ENCODE assay signal across 8 cellular contexts in the genomic region with DNA sequence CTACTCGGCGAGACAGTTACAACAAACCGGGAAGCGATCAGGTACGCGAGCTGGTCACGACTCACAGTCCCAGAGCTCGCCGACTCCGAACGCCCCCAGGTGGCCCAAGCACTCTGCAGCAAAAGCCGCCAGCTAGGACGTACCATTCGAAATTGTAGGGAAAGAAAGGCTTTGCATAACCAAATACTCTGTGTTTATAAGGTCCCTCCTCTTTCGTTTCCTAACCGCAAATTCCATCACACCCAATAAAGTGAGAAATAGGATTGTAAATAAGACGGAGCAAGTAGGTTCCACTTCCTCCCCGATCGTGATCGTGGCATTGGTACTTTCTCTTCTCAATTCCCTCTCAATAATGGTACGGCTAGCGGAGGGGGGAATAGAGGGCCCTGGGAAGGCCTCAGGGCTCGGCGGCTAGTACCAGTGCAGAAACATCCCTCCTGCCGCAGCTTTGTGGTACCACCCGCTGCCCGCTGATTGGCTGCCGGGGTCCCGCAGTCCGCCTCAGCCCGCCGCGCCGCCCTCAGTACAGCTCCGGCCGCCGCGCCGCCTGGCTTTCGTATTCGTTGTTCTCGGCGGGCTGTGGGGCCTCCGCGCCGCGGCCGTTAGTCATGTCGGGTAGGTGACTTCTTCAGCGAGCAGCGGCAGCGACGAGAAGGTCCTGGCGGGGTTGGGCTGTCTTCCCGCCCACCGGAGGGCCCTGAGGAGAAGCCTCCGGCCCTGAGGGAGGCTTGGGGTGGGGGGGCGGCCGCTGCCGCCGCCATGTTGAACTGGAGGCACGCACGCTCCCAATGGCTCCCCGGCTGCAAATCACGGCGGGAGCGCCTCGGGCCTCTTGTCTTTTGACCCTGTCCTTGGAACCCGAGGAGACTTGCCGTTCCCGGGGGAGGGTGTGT. TPM values are rescaled to one million over a fixed set of nuclear protein-coding genes. Genes with fewer than 3 reads are reported as not detected.
A peak's percentile ranks its signal among the peaks of the same experiment; 100 is the strongest.
DNase-seq lines count a peak whose midpoint lies in the region; ATAC-seq and TF ChIP-seq lines count a peak whose summit lies in the region.

A gene (plus strand): TSS at position 523 of the 893 bp plus-strand sequence. CDS start 86 bp downstream, at position 609.

- H3K27me3 ChIP-seq in AG04450 (ENCODE audit: control insufficient read depth, insufficient read depth, low read length) (no peaks in the 10 kb centered on the region), WERI-Rb-1 (ENCODE audit: insufficient read depth, low read depth, severe bottlenecking) (no peaks in the 10 kb centered on the region), mammary epithelial cell (ENCODE audit: insufficient read depth, low read length) (no peaks in the 10 kb centered on the region), smooth muscle cell (ENCODE audit: low read depth) (no peaks in the 10 kb centered on the region)

- peak within 1 kb of the TSS; percentile 91 for H3K27ac ChIP-seq in AG04450 (ENCODE audit: low read depth, low read length)
- peak within 1 kb of the TSS; percentile 99 for H3K27ac ChIP-seq in WERI-Rb-1
- H3K27ac ChIP-seq in mammary epithelial cell (ENCODE audit: insufficient read depth, low read depth, low read length): peak within 1 kb of the TSS; percentile 88
- peak within 1 kb of the TSS; percentile 96 for H3K27ac ChIP-seq in smooth muscle cell (ENCODE audit: low read depth)

- POLR2A ChIA-PET in AG04450 (lab: Yijun Ruan, JAX): interaction anchor here (0.5 to 1.8 kb wide), 25 partner anchors 8 to 1082 kb away, joined by 3 to 24 read pairs (median 4); a partner anchor contains a TSS

- H3K4me2 ChIP-seq in mammary epithelial cell (ENCODE audit: insufficient read depth, low read depth, low read length): peak within 1 kb of the TSS; percentile 96
- H3K4me2 ChIP-seq in smooth muscle cell: peak within 1 kb of the TSS; percentile 88

- peak within 1 kb of the TSS; percentile 91 for H3K9ac ChIP-seq in mammary epithelial cell (ENCODE audit: insufficient read depth, low read length)
- H3K9ac ChIP-seq in smooth muscle cell (ENCODE audit: low read depth): peak within 1 kb of the TSS; percentile 96

- peaks cover 20% of the 10 kb centered on the region for H3K4me1 ChIP-seq in mammary epithelial cell (ENCODE audit: insufficient read depth, low read length)
- H3K4me1 ChIP-seq in smooth muscle cell (ENCODE audit: low read depth): peaks cover 22% of the 10 kb centered on the region

- peak; percentile 88 for ATAC-seq in GM18873 (IDR thresholded peaks at IDR 0.05; ENCODE audit: low FRiP score, unreplicated experiment)
- ATAC-seq in HG03139 (IDR thresholded peaks at IDR 0.05; ENCODE audit: unreplicated experiment): peak; percentile 90

- H2AFZ ChIP-seq in mammary epithelial cell (ENCODE audit: low read depth, low read length): peak within 1 kb of the TSS; percentile 65
- H2AFZ ChIP-seq in smooth muscle cell (ENCODE audit: low read depth): peak within 1 kb of the TSS; percentile 99

- H3K36me3 ChIP-seq in WERI-Rb-1 (peaks cover 26% of the 10 kb centered on the region), mammary epithelial cell (ENCODE audit: insufficient read depth, low read length) (no peaks in the 10 kb centered on the region), smooth muscle cell (ENCODE audit: low read depth) (no peaks in the 10 kb centered on the region)

- in situ Hi-C loops in mammary epithelial cell (cut with MboI; ENCODE audit: low sequenced_read_pairs in 2 of 2): loop anchor here in 1 of 2 donors (5.0 kb wide), 1 partner anchor 47 kb away; a partner anchor contains a TSS

- peaks cover 18% of the 10 kb centered on the region for H3F3A ChIP-seq in smooth muscle cell (ENCODE audit: low read depth)

- peaks cover 49% of the 10 kb centered on the region for H3K79me2 ChIP-seq in mammary epithelial cell (ENCODE audit: insufficient read depth, low read length)
- H3K79me2 ChIP-seq in smooth muscle cell (ENCODE audit: low read depth): peaks cover 48% of the 10 kb centered on the region

- 1% methylated on average over 30 of the region's 71 CpGs for WGBS in mammary epithelial cell (ENCODE audit: low coverage, missing lambda C conversion rate)
- WGBS in smooth muscle cell (ENCODE audit: low lambda C conversion rate): 2% methylated on average over 61 of the region's 71 CpGs

- DNase-seq in AG04450 (ENCODE audit: low read depth, low spot score): peak; percentile 96
- DNase-seq in NCI-H2196 treated with DMSO at 0.1 percent for 48 hours (lab: John Stamatoyannopoulos, UW; ENCODE audit: unreplicated experiment): peak; percentile 86
- DNase-seq in WERI-Rb-1: peak; percentile 98
- DNase-seq in mammary epithelial cell: peak; percentile 98
- DNase-seq in iPS-NIHi11 (ENCODE audit: low spot score): peak; percentile 96
- peak; percentile 80 for DNase-seq in smooth muscle cell (lab: John Stamatoyannopoulos, UW; ENCODE audit: unreplicated experiment)

- TF ChIP-seq CTCF in AG04450 (IDR thresholded peaks at IDR 0.05; ENCODE audit: low read depth, low read length) (peak; percentile 78), WERI-Rb-1 (IDR thresholded peaks at IDR 0.05; ENCODE audit: low read depth, low read length) (peak; percentile 82), mammary epithelial cell (conservative IDR thresholded peaks at IDR 0.05 in 1 of 2, IDR thresholded peaks at IDR 0.05 in 1 of 2; ENCODE audit: extremely low read depth in 1 of 2, insufficient read depth in 1 of 2, low read depth in 1 of 2, low read length in 2 of 2) (peak; percentile 87 to 92), smooth muscle cell (IDR thresholded peaks at IDR 0.05; ENCODE audit: borderline replicate concordance, insufficient read depth, poor library complexity, severe bottlenecking) (peak; percentile 53)

- H4K20me1 ChIP-seq in mammary epithelial cell (ENCODE audit: insufficient read depth, low read length) (no peaks in the 10 kb centered on the region), smooth muscle cell (ENCODE audit: low read depth) (peaks cover 45% of the 10 kb centered on the region)

- dilution Hi-C loops in mammary epithelial cell (cut with HindIII; ENCODE audit: low sequenced_read_pairs): no loop called here

- H3K4me3 ChIP-seq in AG04450 (ENCODE audit: low read depth, low read length) (peak within 1 kb of the TSS; percentile 99), WERI-Rb-1 (ENCODE audit: low read depth, low read length) (peak within 1 kb of the TSS; percentile 92), mammary epithelial cell (replicated peaks in 1 of 3; ENCODE audit: insufficient read depth in 1 of 3, low read depth in 2 of 3, low read length in 3 of 3) (peak within 1 kb of the TSS; percentile 73 to 82 (median 77)), smooth muscle cell (peak within 1 kb of the TSS; percentile 99)

- H3K9me3 ChIP-seq in AG04450 (ENCODE audit: control insufficient read depth, insufficient read depth, low read length) (no peaks in the 10 kb centered on the region; the same call in 1 of the 2 replicates), WERI-Rb-1 (ENCODE audit: severe bottlenecking) (no peaks in the 10 kb centered on the region), mammary epithelial cell (replicated peaks; ENCODE audit: insufficient read depth, low read length) (no peaks in the 10 kb centered on the region), smooth muscle cell (replicated peaks; ENCODE audit: low read depth) (no peaks in the 10 kb centered on the region)

- BruUV-seq in mammary epithelial cell (replicated peaks; lab: Mats Ljungman, UMichigan): no TSS peak

- CTCF ChIA-PET in AG04450 (lab: Charles Lee) (interaction anchor here (0.6 to 9.6 kb wide), 28 partner anchors 8 to 768 kb away, joined by 3 to 478 read pairs (median 5); a partner anchor contains a TSS), mammary epithelial cell (lab: Charles Lee; ENCODE audit: low non-redundant PET) (interaction anchor here (0.6 to 2.0 kb wide), 4 partner anchors 45 to 254 kb away, joined by 3 to 12 read pairs (median 6); no protein-coding TSS in a partner anchor)

- intact Hi-C loops in mammary epithelial cell (cut with micrococcal nuclease): loop anchor here (1.0 to 10.0 kb wide), 4 partner anchors 45 to 1126 kb away; a partner anchor contains a TSS

RNA-seq across cellular contexts. Expression of the gene that starts here (rescaled TPM):
- 51.6 and 66.1 TPM in 2 replicates for polyA plus RNA-seq in AG04450 (2011; rRNA removed)
- 45.4 and 74.0 TPM in 2 replicates for polyA minus RNA-seq in AG04450 (2011; rRNA and poly(A)+ RNA removed)
- total RNA-seq in mammary epithelial cell: 100 to 1,000 TPM in 1 of 2 donors, 10 to 100 TPM in 1; 67.2 to 270 TPM
- polyA plus RNA-seq in mammary epithelial cell: 26.0 TPM
- polyA minus RNA-seq in mammary epithelial cell: 170 TPM
- total RNA-seq in smooth muscle cell: 25.5 and 33.3 TPM in 2 replicates
- 4.2 and 8.1 TPM in 2 replicates for polyA plus RNA-seq in smooth muscle cell

Comparison
In these comparisons a context has a peak if more than half of its experiments do, and no peak if none do; other contexts are left out.
1. Peak in every context shown above with its lines: DNase-seq, ATAC-seq, H3K4me3 ChIP-seq and H3K27ac ChIP-seq.